Comparison of ENCODE assay signal across 25 cellular contexts in genomic region chr1:159941139-159941866, GRCh38. TPM values are rescaled to one million over a fixed set of nuclear protein-coding genes. Genes with fewer than 3 reads are reported as not detected.
A peak's percentile ranks its signal among the peaks of the same experiment; 100 is the strongest.
DNase-seq lines count a peak whose midpoint lies in the region; FAIRE-seq and TF ChIP-seq lines count a peak whose summit lies in the region.
"Had no signal": no experiment of that assay in that cellular context is flagged by ENCODE, and none has a peak within 500 bp of the region (broad histone marks: within the 10 kb centered on the region; RNA-seq: fewer than 3 reads in every experiment).

No MANE protein-coding gene starts in this region.

- no peak for DNase-seq in activated CD4-positive, alpha-beta T cell treated with anti-CD3 and anti-CD28 coated beads, Interleukin-2, amount 10 ng/mL, durations not matched to agents 7 days and 5 days
- no peak for DNase-seq in activated CD4-positive, alpha-beta T cell treated with anti-CD3 and anti-CD28 coated beads, Interleukin-2, amount 10 ng/mL, durations not matched to agents 24 days and 14 days
- DNase-seq in NCI-H69 (lab: John Stamatoyannopoulos, UW) (peak; percentile 85), hepatocyte (ENCODE audit: low spot score) (no peak), type B pancreatic cell (ENCODE audit: extremely low spot score, unreplicated experiment) (no peak), GM12892 (ENCODE audit: insufficient read length) (no peak)
- no peak for DNase-seq in CD8-positive, alpha-beta memory T cell
- no peak for DNase-seq in stimulated activated CD4-positive, alpha-beta T cell treated with anti-CD3 and anti-CD28 coated beads, Interleukin-2, amount 100 ng/mL, for 24 hours
- DNase-seq: activated CD4-positive, CD25-positive, alpha-beta regulatory T cell treated with anti-CD3 and anti-CD28 coated beads, Interleukin-2, amount 50 U/mL, for 72 hours; CD4-positive, alpha-beta memory T cell; central memory CD4-positive, alpha-beta T cell; effector memory CD4-positive, alpha-beta T cell; GF-D8; heart left ventricle; Kasumi-1; midbrain; NCI-H1694; nucleus accumbens; OCI-M1; SIG-M5; stomach had no signal

- no peaks in the 10 kb centered on the region for H4K20me1 ChIP-seq in hepatocyte (ENCODE audit: insufficient read depth, poor library complexity, severe bottlenecking)

- H3K36me3 Mint-ChIP-seq in activated CD4-positive, alpha-beta T cell treated with anti-CD3 and anti-CD28 coated beads, Interleukin-2, amount 10 ng/mL, durations not matched to agents 7 days and 5 days (ENCODE audit: low read depth), result no peaks in the 10 kb centered on the region
- no peaks in the 10 kb centered on the region for H3K36me3 Mint-ChIP-seq in activated CD4-positive, alpha-beta T cell treated with anti-CD3 and anti-CD28 coated beads, Interleukin-2, amount 10 ng/mL, durations not matched to agents 24 days and 14 days (ENCODE audit: low read depth)
- H3K36me3 Mint-ChIP-seq in type B pancreatic cell, result peaks cover 10% of the 10 kb centered on the region
- H3K36me3 Mint-ChIP-seq in CD8-positive, alpha-beta memory T cell, result peaks cover 0 to 5% (median 0%) of the 10 kb centered on the region in 3 donors
- H3K36me3 Mint-ChIP-seq: CD4-positive, alpha-beta memory T cell had no signal

- peak overlapping the region; percentile 73 for H3K27ac Mint-ChIP-seq in activated CD4-positive, alpha-beta T cell treated with anti-CD3 and anti-CD28 coated beads, Interleukin-2, amount 10 ng/mL, durations not matched to agents 7 days and 5 days
- H3K27ac Mint-ChIP-seq in activated CD4-positive, alpha-beta T cell treated with anti-CD3 and anti-CD28 coated beads, Interleukin-2, amount 10 ng/mL, durations not matched to agents 24 days and 14 days, result no peak overlapping the region
- H3K27ac Mint-ChIP-seq in type B pancreatic cell, result peak overlapping the region; percentile 61
- H3K27ac Mint-ChIP-seq in CD8-positive, alpha-beta memory T cell, result peak overlapping the region in 1 of 8 donors; percentile 73
- H3K27ac Mint-ChIP-seq: activated T-helper 2 cell treated with anti-CD3 and anti-CD28 coated beads, Interferon-gamma antibody, Interleukin-2, Interleukin-4, amounts not matched to agents 10 μg/mL and 5 μg/mL and 100 μg/mL, durations not matched to agents 14 hours and 24 hours and 36 hours had no signal

- peak overlapping the region; percentile 49 for H3K4me2 ChIP-seq in hepatocyte

- H3K4me3 Mint-ChIP-seq in activated CD4-positive, alpha-beta T cell treated with anti-CD3 and anti-CD28 coated beads, Interleukin-2, amount 10 ng/mL, durations not matched to agents 7 days and 5 days, result no peak overlapping the region
- no peak overlapping the region for H3K4me3 Mint-ChIP-seq in activated CD4-positive, alpha-beta T cell treated with anti-CD3 and anti-CD28 coated beads, Interleukin-2, amount 10 ng/mL, durations not matched to agents 24 days and 14 days
- H3K4me3 Mint-ChIP-seq in type B pancreatic cell, result peak overlapping the region; percentile 72
- H3K4me3 Mint-ChIP-seq in CD8-positive, alpha-beta memory T cell, result no peak overlapping the region
- H3K4me3 Mint-ChIP-seq: CD4-positive, alpha-beta memory T cell had no signal

- H2AFZ ChIP-seq in hepatocyte, result no peak overlapping the region

- peak overlapping the region; percentile 92 for H3K27ac ChIP-seq in hepatocyte
- no peak overlapping the region for H3K27ac ChIP-seq in CD8-positive, alpha-beta memory T cell (ENCODE audit: low read depth, low read length)
- H3K27ac ChIP-seq: heart left ventricle, right atrium auricular region had no signal

- peaks cover 49% of the 10 kb centered on the region for H3K27me3 Mint-ChIP-seq in activated CD4-positive, alpha-beta T cell treated with anti-CD3 and anti-CD28 coated beads, Interleukin-2, amount 10 ng/mL, durations not matched to agents 7 days and 5 days
- H3K27me3 Mint-ChIP-seq in activated CD4-positive, alpha-beta T cell treated with anti-CD3 and anti-CD28 coated beads, Interleukin-2, amount 10 ng/mL, durations not matched to agents 24 days and 14 days, result peaks cover 48% of the 10 kb centered on the region
- no peaks in the 10 kb centered on the region for H3K27me3 Mint-ChIP-seq in type B pancreatic cell
- peaks cover 36 to 40% of the 10 kb centered on the region in 2 donors for H3K27me3 Mint-ChIP-seq in CD8-positive, alpha-beta memory T cell

- POLR2A ChIA-PET in activated CD4-positive, alpha-beta T cell treated with anti-CD3 and anti-CD28 coated beads, Interleukin-2, amount 10 ng/mL, durations not matched to agents 7 days and 5 days (lab: Charles Lee), result no interaction called here
- POLR2A ChIA-PET in CD8-positive, alpha-beta memory T cell (lab: Charles Lee), result no interaction called here

- TF ChIP-seq CTCF in hepatocyte (IDR thresholded peaks at IDR 0.05; ENCODE audit: poor library complexity) (no peak), type B pancreatic cell (conservative IDR thresholded peaks at IDR 0.05) (no peak)

- H3K4me1 Mint-ChIP-seq in activated CD4-positive, alpha-beta T cell treated with anti-CD3 and anti-CD28 coated beads, Interleukin-2, amount 10 ng/mL, durations not matched to agents 7 days and 5 days, result peaks cover 35% of the 10 kb centered on the region
- peaks cover 19% of the 10 kb centered on the region for H3K4me1 Mint-ChIP-seq in activated CD4-positive, alpha-beta T cell treated with anti-CD3 and anti-CD28 coated beads, Interleukin-2, amount 10 ng/mL, durations not matched to agents 24 days and 14 days
- H3K4me1 Mint-ChIP-seq in type B pancreatic cell (ENCODE audit: unreplicated experiment), result peaks cover 72% of the 10 kb centered on the region
- peaks cover 10 to 13% (median 13%) of the 10 kb centered on the region in 3 donors for H3K4me1 Mint-ChIP-seq in CD8-positive, alpha-beta memory T cell

- H3K9me3 Mint-ChIP-seq in activated CD4-positive, alpha-beta T cell treated with anti-CD3 and anti-CD28 coated beads, Interleukin-2, amount 10 ng/mL, durations not matched to agents 7 days and 5 days, result no peaks in the 10 kb centered on the region
- no peaks in the 10 kb centered on the region for H3K9me3 Mint-ChIP-seq in activated CD4-positive, alpha-beta T cell treated with anti-CD3 and anti-CD28 coated beads, Interleukin-2, amount 10 ng/mL, durations not matched to agents 24 days and 14 days
- H3K9me3 Mint-ChIP-seq in type B pancreatic cell, result no peaks in the 10 kb centered on the region
- H3K9me3 Mint-ChIP-seq in CD8-positive, alpha-beta memory T cell, result no peaks in the 10 kb centered on the region
- H3K9me3 Mint-ChIP-seq: activated T-helper 2 cell treated with anti-CD3 and anti-CD28 coated beads, Interferon-gamma antibody, Interleukin-2, Interleukin-4, amounts not matched to agents 10 μg/mL and 5 μg/mL and 100 μg/mL, durations not matched to agents 14 hours and 24 hours and 36 hours; CD4-positive, alpha-beta memory T cell had no signal

- intact Hi-C loops in activated CD4-positive, alpha-beta T cell treated with anti-CD3 and anti-CD28 coated beads, Interleukin-2, amount 10 ng/mL, durations not matched to agents 24 days and 14 days (cut with micrococcal nuclease), result no loop called here

- no peak for TF ChIP-seq POLR2A in GM12892 (IDR thresholded peaks at IDR 0.05; ENCODE audit: low read depth, low read length)

- no peaks in the 10 kb centered on the region for H3K9me2 ChIP-seq in hepatocyte (replicated peaks; ENCODE audit: insufficient read depth)

- H3K79me2 ChIP-seq in hepatocyte, result peaks cover 26% of the 10 kb centered on the region

- H3K4me3 ChIP-seq in hepatocyte, result no peak overlapping the region
- no peak overlapping the region for H3K4me3 ChIP-seq in CD8-positive, alpha-beta memory T cell (ENCODE audit: low read length)
- H3K4me3 ChIP-seq: heart left ventricle, right atrium auricular region, stomach had no signal

- peaks cover 63% of the 10 kb centered on the region for H3K4me1 ChIP-seq in hepatocyte (ENCODE audit: insufficient read depth)
- peaks cover 11% of the 10 kb centered on the region for H3K4me1 ChIP-seq in CD8-positive, alpha-beta memory T cell (ENCODE audit: insufficient read depth, low read length)

- H3K36me3 ChIP-seq in hepatocyte (replicated peaks; ENCODE audit: insufficient read depth, low read depth), result no peaks in the 10 kb centered on the region
- no peaks in the 10 kb centered on the region for H3K36me3 ChIP-seq in CD8-positive, alpha-beta memory T cell (ENCODE audit: insufficient read depth, low read length)
- H3K36me3 ChIP-seq: heart left ventricle, right atrium auricular region, stomach had no signal

- H3K27me3 ChIP-seq in hepatocyte, result no peaks in the 10 kb centered on the region
- H3K27me3 ChIP-seq in CD8-positive, alpha-beta memory T cell (ENCODE audit: insufficient read depth, low read length, poor library complexity, severe bottlenecking), result peaks cover 25% of the 10 kb centered on the region
- H3K27me3 ChIP-seq: right atrium auricular region had no signal

- CTCF ChIA-PET in activated CD4-positive, alpha-beta T cell treated with anti-CD3 and anti-CD28 coated beads, Interleukin-2, amount 10 ng/mL, durations not matched to agents 7 days and 5 days (lab: Charles Lee), result interaction anchor here (1.2 to 1.4 kb wide), 2 partner anchors 9 to 64 kb away, joined by 3 to 5 read pairs; no protein-coding TSS in a partner anchor
- CTCF ChIA-PET in CD8-positive, alpha-beta memory T cell (lab: Charles Lee), result interaction anchor here (2.8 kb wide), 1 partner anchor 66 kb away, joined by 21 read pairs; no protein-coding TSS in a partner anchor

- WGBS in hepatocyte (ENCODE audit: low lambda C conversion rate, missing lambda C conversion rate), result 46% methylated on average over 10 of the region's 10 CpGs

- FAIRE-seq in GM12892 (lab: Jason Lieb, UNC), result no peak
- FAIRE-seq: islet of Langerhans, urothelium cell line had no signal

- H3K9me3 ChIP-seq in hepatocyte (ENCODE audit: low read depth), result no peaks in the 10 kb centered on the region
- H3K9me3 ChIP-seq in CD8-positive, alpha-beta memory T cell (ENCODE audit: low read length), result no peaks in the 10 kb centered on the region
- H3K9me3 ChIP-seq: heart left ventricle, right atrium auricular region, stomach had no signal

RNA-seq across cellular contexts. Expression of gene IGSF9, which starts 4.1 kb away (rescaled TPM):
- total RNA-seq in activated CD4-positive, alpha-beta T cell treated with anti-CD3 and anti-CD28 coated beads, Interleukin-2, amount 10 ng/mL, durations not matched to agents 7 days and 5 days, result not detected
- not detected in 2 replicates for total RNA-seq in activated CD4-positive, alpha-beta T cell treated with anti-CD3 and anti-CD28 coated beads, Interleukin-2, amount 10 ng/mL, durations not matched to agents 24 days and 14 days
- total RNA-seq in hepatocyte (5.3 and 8.2 TPM in 2 replicates), type B pancreatic cell (ENCODE audit: low replicate concordance) (36.4 and 44.3 TPM in 2 replicates)
- polyA plus RNA-seq in hepatocyte, result 22.5 and 25.4 TPM in 2 replicates
- total RNA-seq in CD8-positive, alpha-beta memory T cell, result under 1 TPM; 0.04 to 0.11 TPM
- not detected for polyA plus RNA-seq in CD8-positive, alpha-beta memory T cell
- not detected for polyA plus RNA-seq in GM12892 (2012; ENCODE audit: missing spikeins)
- total RNA-seq: activated T-helper 2 cell treated with anti-CD3 and anti-CD28 coated beads, Interferon-gamma antibody, Interleukin-2, Interleukin-4, amounts not matched to agents 10 μg/mL and 5 μg/mL and 100 μg/mL, durations not matched to agents 14 hours and 24 hours and 36 hours; CD4-positive, alpha-beta memory T cell had no signal
- polyA plus RNA-seq: CD4-positive, alpha-beta memory T cell had no signal

RNA-seq across cellular contexts. Expression of gene SLAMF9, which starts 12.7 kb away (rescaled TPM):
- not detected for total RNA-seq in activated CD4-positive, alpha-beta T cell treated with anti-CD3 and anti-CD28 coated beads, Interleukin-2, amount 10 ng/mL, durations not matched to agents 7 days and 5 days
- not detected in 2 replicates for total RNA-seq in activated CD4-positive, alpha-beta T cell treated with anti-CD3 and anti-CD28 coated beads, Interleukin-2, amount 10 ng/mL, durations not matched to agents 24 days and 14 days
- total RNA-seq in hepatocyte, result not detected in 2 replicates
- polyA plus RNA-seq in hepatocyte, result not detected in 2 replicates
- not detected in 2 replicates for total RNA-seq in type B pancreatic cell (ENCODE audit: low replicate concordance)
- total RNA-seq in CD8-positive, alpha-beta memory T cell, result not detected
- not detected for polyA plus RNA-seq in CD8-positive, alpha-beta memory T cell
- polyA plus RNA-seq in GM12892 (2012; ENCODE audit: missing spikeins), result not detected
- total RNA-seq: activated T-helper 2 cell treated with anti-CD3 and anti-CD28 coated beads, Interferon-gamma antibody, Interleukin-2, Interleukin-4, amounts not matched to agents 10 μg/mL and 5 μg/mL and 100 μg/mL, durations not matched to agents 14 hours and 24 hours and 36 hours; CD4-positive, alpha-beta memory T cell; right atrium auricular region; stomach had no signal
- polyA plus RNA-seq: CD4-positive, alpha-beta memory T cell had no signal

RNA-seq across cellular contexts. Expression of gene TAGLN2, which starts 16.0 kb away (rescaled TPM):
- 100 to 1,000 TPM; 429 to 461 TPM for total RNA-seq in activated CD4-positive, alpha-beta T cell treated with anti-CD3 and anti-CD28 coated beads, Interleukin-2, amount 10 ng/mL, durations not matched to agents 7 days and 5 days
- 488 and 517 TPM in 2 replicates for total RNA-seq in activated CD4-positive, alpha-beta T cell treated with anti-CD3 and anti-CD28 coated beads, Interleukin-2, amount 10 ng/mL, durations not matched to agents 24 days and 14 days
- total RNA-seq in hepatocyte (122 and 124 TPM in 2 replicates), type B pancreatic cell (ENCODE audit: low replicate concordance) (138 and 208 TPM in 2 replicates)
- 284 and 292 TPM in 2 replicates for polyA plus RNA-seq in hepatocyte
- total RNA-seq in CD8-positive, alpha-beta memory T cell, result 100 to 1,000 TPM; 566 to 578 TPM
- polyA plus RNA-seq in CD8-positive, alpha-beta memory T cell, result 811 TPM
- polyA plus RNA-seq in GM12892 (2012; ENCODE audit: missing spikeins), result 500 TPM

RNA-seq across cellular contexts. Expression of gene CFAP45, which starts 41.3 kb away (rescaled TPM):
- total RNA-seq in activated CD4-positive, alpha-beta T cell treated with anti-CD3 and anti-CD28 coated beads, Interleukin-2, amount 10 ng/mL, durations not matched to agents 7 days and 5 days, result under 1 TPM; 0.25 to 0.37 TPM
- total RNA-seq in activated CD4-positive, alpha-beta T cell treated with anti-CD3 and anti-CD28 coated beads, Interleukin-2, amount 10 ng/mL, durations not matched to agents 24 days and 14 days, result 1.5 TPM in 2 replicates
- total RNA-seq in hepatocyte, result 0.43 TPM in 1 of 2 replicates, not detected in the other
- polyA plus RNA-seq in hepatocyte, result not detected in 2 replicates
- 1.0 and 2.8 TPM in 2 replicates for total RNA-seq in type B pancreatic cell (ENCODE audit: low replicate concordance)
- total RNA-seq in CD8-positive, alpha-beta memory T cell, result 1 to 10 TPM in 1 of 2 experiments, under 1 TPM in 1; 0.75 to 1.2 TPM
- 0.18 TPM for polyA plus RNA-seq in CD8-positive, alpha-beta memory T cell
- polyA plus RNA-seq in GM12892 (2012; ENCODE audit: missing spikeins), result 1.00 TPM
